ENCODE assay signal across 8 cellular contexts in genomic region chr12:54560374-54560858, GRCh38. TPM values are rescaled to one million over a fixed set of nuclear protein-coding genes. Genes with fewer than 3 reads are reported as not detected.
DNase-seq lines count a peak whose midpoint lies in the region; ATAC-seq and TF ChIP-seq lines count a peak whose summit lies in the region.

No MANE protein-coding gene starts in this region.

- H3K27ac ChIP-seq in mammary epithelial cell (ENCODE audit: insufficient read depth, low read depth, low read length) (no peak overlapping the region), spleen (peak overlapping the region; percentile 54 to 88 (median 83))

- peak overlapping the region; percentile 65 for H3K4me2 ChIP-seq in mammary epithelial cell (ENCODE audit: insufficient read depth, low read depth, low read length)

- dilution Hi-C loops in mammary epithelial cell (cut with HindIII; ENCODE audit: low sequenced_read_pairs): no loop called here

- H3K27me3 ChIP-seq in mammary epithelial cell (ENCODE audit: insufficient read depth, low read length) (no peaks in the 10 kb centered on the region), spleen (replicated peaks in 1 of 7) (no peaks in the 10 kb centered on the region)

- intact Hi-C loops in mammary epithelial cell (cut with micrococcal nuclease): no loop called here
- intact Hi-C loops in spleen (cut with DNase I; ENCODE audit: low total_unique reads): no loop called here

- H3K4me1 Mint-ChIP-seq in WTC11 (peaks cover 31% of the 10 kb centered on the region), immature natural killer cell (peaks cover 25 to 29% of the 10 kb centered on the region in 2 donors)

- in situ Hi-C loops in mammary epithelial cell (cut with MboI; ENCODE audit: low sequenced_read_pairs in 2 of 2): no loop called here

- DNase-seq in EH (ENCODE audit: low read depth) (peak; percentile 84), LHCN-M2 (ENCODE audit: low read depth) (peak; percentile 46), WTC11 (ENCODE audit: low spot score) (peak; percentile 91), mammary epithelial cell (peak; percentile 9), immature natural killer cell (peak; percentile 81 to 86 (median 81)), spleen (peak; percentile 97), HuH-7 (ENCODE audit: low spot score) (no peak)

- H3K9me3 ChIP-seq in mammary epithelial cell (replicated peaks; ENCODE audit: insufficient read depth, low read length) (no peaks in the 10 kb centered on the region), spleen (no peaks in the 10 kb centered on the region)

- H3K4me3 ChIP-seq in mammary epithelial cell (replicated peaks in 1 of 3; ENCODE audit: insufficient read depth in 1 of 3, low read depth in 2 of 3, low read length in 3 of 3): peak overlapping the region in 1 of 3 experiments; percentile 21
- peak overlapping the region; percentile 19 to 63 (median 32) for H3K4me3 ChIP-seq in spleen

- WGBS in mammary epithelial cell (ENCODE audit: low coverage, missing lambda C conversion rate): 16% methylated on average over 14 of the region's 14 CpGs
- WGBS in spleen, 5 donors: 2 to 10% (median 2%) methylated on average over 14 of the region's 14 CpGs

- H3K4me3 Mint-ChIP-seq in WTC11 (peak overlapping the region; percentile 67), immature natural killer cell (peak overlapping the region; percentile 86 to 95 (median 95))

- H3K79me2 ChIP-seq in mammary epithelial cell (ENCODE audit: insufficient read depth, low read length): no peaks in the 10 kb centered on the region

- no TSS peak for BruUV-seq in mammary epithelial cell (replicated peaks; lab: Mats Ljungman, UMichigan)

- H3K36me3 Mint-ChIP-seq in WTC11: no peaks in the 10 kb centered on the region
- H3K36me3 Mint-ChIP-seq in immature natural killer cell: no peaks in the 10 kb centered on the region

- no peaks in the 10 kb centered on the region for H4K20me1 ChIP-seq in mammary epithelial cell (ENCODE audit: insufficient read depth, low read length)

- no peak overlapping the region for H3K27ac Mint-ChIP-seq in WTC11
- peak overlapping the region; percentile 80 to 96 (median 86) for H3K27ac Mint-ChIP-seq in immature natural killer cell

- H3K9me3 Mint-ChIP-seq in WTC11: no peaks in the 10 kb centered on the region
- H3K9me3 Mint-ChIP-seq in immature natural killer cell: no peaks in the 10 kb centered on the region

- no peak overlapping the region for H3K9ac ChIP-seq in mammary epithelial cell (ENCODE audit: insufficient read depth, low read length)

- no peak for TF ChIP-seq CTCF in WTC11 (IDR thresholded peaks at IDR 0.05)
- TF ChIP-seq CTCF in mammary epithelial cell (conservative IDR thresholded peaks at IDR 0.05 in 1 of 2, IDR thresholded peaks at IDR 0.05 in 1 of 2; ENCODE audit: extremely low read depth in 1 of 2, insufficient read depth in 1 of 2, low read depth in 1 of 2, low read length in 2 of 2): no peak
- TF ChIP-seq CTCF in spleen (IDR thresholded peaks at IDR 0.05 in 8 of 11, conservative IDR thresholded peaks at IDR 0.05 in 3 of 11): no peak

- H2AFZ ChIP-seq in mammary epithelial cell (ENCODE audit: low read depth, low read length): peak overlapping the region; percentile 77

- H3K4me1 ChIP-seq in mammary epithelial cell (ENCODE audit: insufficient read depth, low read length) (no peaks in the 10 kb centered on the region), spleen (peaks cover 0 to 21% (median 17%) of the 10 kb centered on the region in 6 donors)

- CTCF ChIA-PET in WTC11 (lab: Charles Lee): interaction anchor here (0.8 to 1.9 kb wide), 14 partner anchors 11 to 161 kb away, joined by 3 to 21 read pairs (median 4); partner anchors contain the start of genes PDE1B and PPP1R1A
- CTCF ChIA-PET in mammary epithelial cell (lab: Charles Lee; ENCODE audit: low non-redundant PET): interaction anchor here (0.5 kb wide), 1 partner anchor 160 kb away, joined by 4 read pairs; no protein-coding TSS in a partner anchor

- peak; percentile 100 for ATAC-seq in GM21619 (IDR thresholded peaks at IDR 0.05; ENCODE audit: unreplicated experiment)
- ATAC-seq in WTC11: peak; percentile 97

- H3K27me3 Mint-ChIP-seq in WTC11 (ENCODE audit: low read depth): peaks cover 63% of the 10 kb centered on the region
- peaks cover 2 to 5% (median 4%) of the 10 kb centered on the region in 3 donors for H3K27me3 Mint-ChIP-seq in immature natural killer cell (ENCODE audit: low read depth in 3 of 3)

- no peaks in the 10 kb centered on the region for H3K36me3 ChIP-seq in mammary epithelial cell (ENCODE audit: insufficient read depth, low read length)
- no peaks in the 10 kb centered on the region for H3K36me3 ChIP-seq in spleen

- TF ChIP-seq POLR2A in spleen (IDR thresholded peaks at IDR 0.05): no peak

- POLR2A ChIA-PET in WTC11 (lab: Charles Lee): interaction anchor here (1.1 kb wide), 1 partner anchor 14 kb away, joined by 3 read pairs; no protein-coding TSS in a partner anchor

TF ChIP-seq in WTC11, 78 proteins besides CTCF, POLR2A, EP300 and RAD21 (continues in another document):
- TF ChIP-seq, protein P1, sequence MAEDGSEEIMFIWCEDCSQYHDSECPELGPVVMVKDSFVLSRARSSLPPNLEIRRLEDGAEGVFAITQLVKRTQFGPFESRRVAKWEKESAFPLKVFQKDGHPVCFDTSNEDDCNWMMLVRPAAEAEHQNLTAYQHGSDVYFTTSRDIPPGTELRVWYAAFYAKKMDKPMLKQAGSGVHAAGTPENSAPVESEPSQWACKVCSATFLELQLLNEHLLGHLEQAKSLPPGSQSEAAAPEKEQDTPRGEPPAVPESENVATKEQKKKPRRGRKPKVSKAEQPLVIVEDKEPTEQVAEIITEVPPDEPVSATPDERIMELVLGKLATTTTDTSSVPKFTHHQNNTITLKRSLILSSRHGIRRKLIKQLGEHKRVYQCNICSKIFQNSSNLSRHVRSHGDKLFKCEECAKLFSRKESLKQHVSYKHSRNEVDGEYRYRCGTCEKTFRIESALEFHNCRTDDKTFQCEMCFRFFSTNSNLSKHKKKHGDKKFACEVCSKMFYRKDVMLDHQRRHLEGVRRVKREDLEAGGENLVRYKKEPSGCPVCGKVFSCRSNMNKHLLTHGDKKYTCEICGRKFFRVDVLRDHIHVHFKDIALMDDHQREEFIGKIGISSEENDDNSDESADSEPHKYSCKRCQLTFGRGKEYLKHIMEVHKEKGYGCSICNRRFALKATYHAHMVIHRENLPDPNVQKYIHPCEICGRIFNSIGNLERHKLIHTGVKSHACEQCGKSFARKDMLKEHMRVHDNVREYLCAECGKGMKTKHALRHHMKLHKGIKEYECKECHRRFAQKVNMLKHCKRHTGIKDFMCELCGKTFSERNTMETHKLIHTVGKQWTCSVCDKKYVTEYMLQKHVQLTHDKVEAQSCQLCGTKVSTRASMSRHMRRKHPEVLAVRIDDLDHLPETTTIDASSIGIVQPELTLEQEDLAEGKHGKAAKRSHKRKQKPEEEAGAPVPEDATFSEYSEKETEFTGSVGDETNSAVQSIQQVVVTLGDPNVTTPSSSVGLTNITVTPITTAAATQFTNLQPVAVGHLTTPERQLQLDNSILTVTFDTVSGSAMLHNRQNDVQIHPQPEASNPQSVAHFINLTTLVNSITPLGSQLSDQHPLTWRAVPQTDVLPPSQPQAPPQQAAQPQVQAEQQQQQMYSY (CRISPR knock-in tag; IDR thresholded peaks at IDR 0.05): no peak
- TF ChIP-seq PRRX2 (CRISPR knock-in tag; IDR thresholded peaks at IDR 0.05) (no peak), SP1 (CRISPR knock-in tag; conservative IDR thresholded peaks at IDR 0.05) (peak; percentile 54; the same call in 1 of the 2 replicates), NFYB (CRISPR knock-in tag; conservative IDR thresholded peaks at IDR 0.05; ENCODE audit: low read depth) (peak; percentile 67), ZNF121 (CRISPR knock-in tag; IDR thresholded peaks at IDR 0.05) (no peak), RELA (CRISPR knock-in tag; IDR thresholded peaks at IDR 0.05; ENCODE audit: borderline replicate concordance) (no peak), ZNF317 (CRISPR knock-in tag; IDR thresholded peaks at IDR 0.05; ENCODE audit: borderline replicate concordance, low read depth) (no peak), TCF7 (CRISPR knock-in tag; IDR thresholded peaks at IDR 0.05; ENCODE audit: low read depth) (no peak), GTF2I (CRISPR knock-in tag; conservative IDR thresholded peaks at IDR 0.05) (no peak)
- TF ChIP-seq, protein P2, sequence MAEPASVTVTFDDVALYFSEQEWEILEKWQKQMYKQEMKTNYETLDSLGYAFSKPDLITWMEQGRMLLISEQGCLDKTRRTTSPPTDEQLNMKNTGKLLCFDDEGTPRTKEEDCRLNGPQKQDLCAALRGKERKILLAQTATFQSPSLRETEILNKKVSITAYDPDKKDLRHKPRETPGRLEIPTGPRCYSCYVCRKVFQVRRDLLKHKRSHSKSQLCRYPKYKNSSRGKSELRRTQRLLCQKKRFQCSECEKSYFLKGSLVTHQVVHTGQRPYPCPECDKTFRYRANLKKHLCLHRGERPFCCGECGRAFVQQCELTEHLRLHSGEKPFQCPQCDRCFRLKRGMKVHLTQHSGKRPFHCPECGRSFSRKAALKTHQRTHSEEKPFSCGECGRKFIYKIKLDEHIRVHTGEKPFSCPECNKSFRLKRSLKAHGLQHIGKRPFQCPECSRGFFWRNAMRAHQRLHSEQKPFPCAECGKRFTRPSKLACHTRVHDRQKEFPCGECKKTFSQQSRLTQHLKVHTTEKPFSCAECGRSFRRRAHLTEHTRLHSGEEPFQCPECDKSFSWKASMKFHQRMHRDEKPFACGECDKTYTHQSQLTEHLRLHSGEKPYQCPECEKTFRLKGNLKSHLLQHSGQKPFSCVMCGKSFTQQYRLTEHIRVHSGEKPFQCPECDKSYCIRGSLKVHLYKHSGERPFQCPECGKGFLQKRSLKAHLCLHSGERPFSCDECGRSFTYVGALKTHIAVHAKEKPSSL (CRISPR knock-in tag; conservative IDR thresholded peaks at IDR 0.05): no peak

RNA-seq across cellular contexts. Expression of gene PDE1B, which starts 11.0 kb away (rescaled TPM):
- total RNA-seq in LHCN-M2 (2014; rRNA removed) (not detected in 2 replicates), WTC11 (2021) (0.41 to 1.9 TPM (median 0.64 TPM) in 3 replicates), mammary epithelial cell (under 1 TPM in 1 of 2 donors, not detected in 1; under 0.01 TPM), spleen (10 to 100 TPM; 15.4 to 37.1 (median 17.3) TPM)
- not detected for polyA plus RNA-seq in LHCN-M2 (2012)
- polyA plus RNA-seq in mammary epithelial cell (0.08 TPM), immature natural killer cell (under 1 TPM in 2 of 3 donors, not detected in 1; 0.18 to 0.56 TPM), spleen (10 to 100 TPM in 1 of 3 donors, 1 to 10 TPM in 2; 6.0 to 11.0 (median 9.5) TPM)
- polyA minus RNA-seq in mammary epithelial cell: not detected

RNA-seq across cellular contexts. Expression of gene PPP1R1A, which starts 28.0 kb away (rescaled TPM):
- total RNA-seq in LHCN-M2 (2014; rRNA removed): not detected in 2 replicates
- not detected for polyA plus RNA-seq in LHCN-M2 (2012)
- 12.4 to 15.5 TPM (median 13.1 TPM) in 3 replicates for total RNA-seq in WTC11 (2021)
- total RNA-seq in mammary epithelial cell: not detected
- polyA plus RNA-seq in mammary epithelial cell: not detected
- polyA minus RNA-seq in mammary epithelial cell: not detected
- polyA plus RNA-seq in immature natural killer cell: not detected
- 1 to 10 TPM in 1 of 7 donors, not detected in 6; 2.1 TPM for total RNA-seq in spleen
- polyA plus RNA-seq in spleen: under 1 TPM; 0.09 to 0.58 (median 0.24) TPM
